In genomic region chr18:40867452-40867851, GRCh38 we compare ENCODE assay signal across 17 cellular contexts.
A peak's percentile ranks its signal among the peaks of the same experiment; 100 is the strongest.
DNase-seq lines count a peak whose midpoint lies in the region; ATAC-seq and TF ChIP-seq lines count a peak whose summit lies in the region.
"Had no signal": no experiment of that assay in that cellular context is flagged by ENCODE, and none has a peak within 500 bp of the region (broad histone marks: within the 10 kb centered on the region; RNA-seq: fewer than 3 reads in every experiment).

No MANE protein-coding gene starts in this region.

- H3K4me3 ChIP-seq in BJ (ENCODE audit: low read depth, low read length) = no peak overlapping the region
- no peak overlapping the region for H3K4me3 ChIP-seq in cardiac fibroblast (replicated peaks in 1 of 2; ENCODE audit: low read depth in 2 of 2, low read length in 2 of 2)
- H3K4me3 ChIP-seq in sigmoid colon = no peak overlapping the region

- CTCF ChIA-PET in BJ (lab: Yijun Ruan, JAX) = no interaction called here

- TF ChIP-seq CTCF in BJ (IDR thresholded peaks at IDR 0.05; ENCODE audit: insufficient read depth, low read depth, low read length) = no peak
- TF ChIP-seq CTCF in cardiac fibroblast (IDR thresholded peaks at IDR 0.05; ENCODE audit: low read depth, low read length) = no peak
- no peak for TF ChIP-seq CTCF in sigmoid colon (IDR thresholded peaks at IDR 0.05)

- no peak overlapping the region for H3K27ac ChIP-seq in sigmoid colon
- H3K27ac ChIP-seq: C4-2B had no signal

- POLR2A ChIA-PET in BJ (lab: Charles Lee) = no interaction called here

- intact Hi-C loops in sigmoid colon (cut with DNase I) (no loop called here), sciatic nerve (cut with DNase I) (no loop called here)

- no peaks in the 10 kb centered on the region for H3K4me1 ChIP-seq in sigmoid colon

- no peak for TF ChIP-seq POLR2A in sigmoid colon (IDR thresholded peaks at IDR 0.05)

- H3K36me3 ChIP-seq in BJ (ENCODE audit: control insufficient read depth, insufficient read depth, low read length) = no peaks in the 10 kb centered on the region
- no peaks in the 10 kb centered on the region for H3K36me3 ChIP-seq in sigmoid colon

- no peaks in the 10 kb centered on the region for H3K9me3 ChIP-seq in sigmoid colon

- peak; percentile 71 for DNase-seq in BJ (ENCODE audit: low read depth)
- DNase-seq in NCI-H226 = peak; percentile 66
- peak; percentile 78 to 95 for DNase-seq in cardiac fibroblast (ENCODE audit: low read depth in 2 of 2)
- peak; percentile 23 for DNase-seq in kidney glomerular epithelial cell (lab: John Stamatoyannopoulos, UW)
- DNase-seq in sigmoid colon = no peak
- no peak for DNase-seq in sciatic nerve (ENCODE audit: low spot score)
- DNase-seq: GDM1; hypothalamus; MM.1S; NCI-H510A; posterior cingulate gyrus; SIG-M5; stimulated activated CD4-positive, alpha-beta T cell treated with anti-CD3 and anti-CD28 coated beads, Interleukin-2, amount 100 ng/mL, for 48 hours had no signal

- 87 to 91% methylated on average over 2 of the region's 2 CpGs for WGBS in sigmoid colon, 2 donors

- no peaks in the 10 kb centered on the region for H3K27me3 ChIP-seq in BJ (ENCODE audit: control insufficient read depth, insufficient read depth, low read length)
- H3K27me3 ChIP-seq in sigmoid colon = no peaks in the 10 kb centered on the region

- no peak for ATAC-seq in HG03139 (IDR thresholded peaks at IDR 0.05; ENCODE audit: unreplicated experiment)
- ATAC-seq in sciatic nerve = no peak
- ATAC-seq in GM21390 (IDR thresholded peaks at IDR 0.05; ENCODE audit: unreplicated experiment) = no peak
- ATAC-seq: activated naive CD4-positive, alpha-beta T cell treated with anti-CD3 and anti-CD28 coated beads, Interleukin-2, amount 50 U/mL, for 72 hours had no signal

- no peak for TF ChIP-seq EP300 in sigmoid colon (IDR thresholded peaks at IDR 0.05)

Comparison
In these comparisons a context has a peak if more than half of its experiments do, and no peak if none do; other contexts are left out.
1. DNase-seq: peak in BJ (single experiment), NCI-H226 (single experiment), cardiac fibroblast (2 of 2) and kidney glomerular epithelial cell (single experiment); none in sigmoid colon (single experiment) and sciatic nerve (single experiment).